13 cellular contexts compared by ENCODE assay signal in genomic region chr7:153638821-153639435, GRCh38.
DNase-seq lines count a peak whose midpoint lies in the region; ATAC-seq and TF ChIP-seq lines count a peak whose summit lies in the region.
"Had no signal": no experiment of that assay in that cellular context is flagged by ENCODE, and none has a peak within 500 bp of the region (broad histone marks: within the 10 kb centered on the region; RNA-seq: fewer than 3 reads in every experiment).

No MANE protein-coding gene starts in this region.

- H3K36me3 Mint-ChIP-seq in CD4-positive, alpha-beta memory T cell, result no peaks in the 10 kb centered on the region

- POLR2A ChIA-PET in CD4-positive, alpha-beta memory T cell (lab: Charles Lee; ENCODE audit: partially characterized antibody), result no interaction called here

- H3K27me3 Mint-ChIP-seq in CD4-positive, alpha-beta memory T cell, result no peaks in the 10 kb centered on the region

- no peak for TF ChIP-seq CTCF in right atrium auricular region (IDR thresholded peaks at IDR 0.05)

- H3K9me3 ChIP-seq in right atrium auricular region (peaks cover 0 to 14% of the 10 kb centered on the region in 2 donors), aorta (ENCODE audit: control insufficient read depth, low read length) (peaks cover 2% of the 10 kb centered on the region)
- H3K9me3 ChIP-seq in CD4-positive, alpha-beta memory T cell (ENCODE audit: control insufficient read depth in 1 of 2, low read length in 2 of 2), result no peaks in the 10 kb centered on the region

- no peak overlapping the region for H3K27ac Mint-ChIP-seq in CD4-positive, alpha-beta memory T cell
- H3K27ac Mint-ChIP-seq: HFFc6 had no signal

- H3K36me3 ChIP-seq in right atrium auricular region (no peaks in the 10 kb centered on the region), aorta (ENCODE audit: control insufficient read depth in 1 of 2, insufficient read depth in 2 of 2, low read length in 1 of 2) (no peaks in the 10 kb centered on the region)
- no peaks in the 10 kb centered on the region for H3K36me3 ChIP-seq in CD4-positive, alpha-beta memory T cell (ENCODE audit: insufficient read depth, low read length)
- H3K36me3 ChIP-seq: BLaER1 had no signal

- no peaks in the 10 kb centered on the region for H3K4me1 ChIP-seq in right atrium auricular region
- H3K4me1 ChIP-seq in aorta (ENCODE audit: control insufficient read depth in 1 of 2, insufficient read depth in 2 of 2, low read length in 2 of 2), result no peaks in the 10 kb centered on the region
- H3K4me1 ChIP-seq in CD4-positive, alpha-beta memory T cell (ENCODE audit: insufficient read depth, low read length), result no peaks in the 10 kb centered on the region
- H3K4me1 ChIP-seq: BLaER1 had no signal

- 82 to 88% methylated on average over 10 of the region's 10 CpGs for WGBS in aorta, 2 donors

- peaks cover 2 to 27% (median 14%) of the 10 kb centered on the region in 8 donors for H3K9me3 Mint-ChIP-seq in CD4-positive, alpha-beta memory T cell

- H3K4me3 ChIP-seq in right atrium auricular region (no peak overlapping the region), aorta (ENCODE audit: low read length in 2 of 2) (no peak overlapping the region)
- H3K4me3 ChIP-seq in CD4-positive, alpha-beta memory T cell (ENCODE audit: low read length in 2 of 2), result no peak overlapping the region
- H3K4me3 ChIP-seq: BLaER1 had no signal

- DNase-seq in Right ventricle myocardium inferior (ENCODE audit: missing footprints), result no peak
- DNase-seq in right atrium auricular region (ENCODE audit: low spot score), result no peak
- DNase-seq in cerebellar cortex (ENCODE audit: low spot score), result peak; percentile 81
- peak; percentile 8 for DNase-seq in medulla oblongata (ENCODE audit: extremely low spot score)
- DNase-seq in aorta, result no peak
- DNase-seq in CD4-positive, alpha-beta memory T cell, result no peak
- DNase-seq: DMS53, HCEC 1CT, HFFc6 had no signal

- H3K27me3 ChIP-seq in right atrium auricular region (no peaks in the 10 kb centered on the region), aorta (ENCODE audit: control insufficient read depth in 1 of 2, insufficient read depth in 2 of 2, low read length in 1 of 2) (no peaks in the 10 kb centered on the region)
- H3K27me3 ChIP-seq in CD4-positive, alpha-beta memory T cell (ENCODE audit: insufficient read depth, low read length), result no peaks in the 10 kb centered on the region
- H3K27me3 ChIP-seq: BLaER1 had no signal

- ATAC-seq in Right ventricle myocardium inferior (peak; percentile 54), aorta (ENCODE audit: low FRiP score) (peak; percentile 41), GM21619 (IDR thresholded peaks at IDR 0.05; ENCODE audit: unreplicated experiment) (no peak)

- H3K4me1 Mint-ChIP-seq in CD4-positive, alpha-beta memory T cell, result no peaks in the 10 kb centered on the region

- CTCF ChIA-PET in CD4-positive, alpha-beta memory T cell (lab: Charles Lee; ENCODE audit: partially characterized antibody), result no interaction called here

- H3K27ac ChIP-seq in right atrium auricular region (no peak overlapping the region), aorta (ENCODE audit: low read depth in 1 of 2, low read length in 2 of 2) (no peak overlapping the region)
- H3K27ac ChIP-seq in CD4-positive, alpha-beta memory T cell (ENCODE audit: low read depth, low read length), result no peak overlapping the region
- H3K27ac ChIP-seq: 22Rv1, BLaER1, HL-60 had no signal

- intact Hi-C loops in Right ventricle myocardium inferior (cut with DNase I) (no loop called here), aorta (cut with DNase I) (no loop called here)
- intact Hi-C loops in CD4-positive, alpha-beta memory T cell (cut with micrococcal nuclease), result no loop called here

- no peak overlapping the region for H3K4me3 Mint-ChIP-seq in CD4-positive, alpha-beta memory T cell
- H3K4me3 Mint-ChIP-seq: HFFc6 had no signal

Comparison
In these comparisons a context has a peak if more than half of its experiments do, and no peak if none do; other contexts are left out.
1. DNase-seq: peak in cerebellar cortex (single experiment) and medulla oblongata (single experiment); none in Right ventricle myocardium inferior (single experiment), right atrium auricular region (single experiment), aorta (0 of 2) and CD4-positive, alpha-beta memory T cell (0 of 5).